Comparison of ENCODE assay signal across 2 cellular contexts in genomic region chr7:121561717-121562116, GRCh38.
TF ChIP-seq lines count a peak whose summit lies in the region.

No MANE protein-coding gene starts in this region.

TF ChIP-seq in HepG2, 621 proteins besides CTCF, POLR2A, EP300 and RAD21 (continued from another document):
- no peak for TF ChIP-seq ZNF570 (CRISPR knock-in tag; IDR thresholded peaks at IDR 0.05; ENCODE audit: borderline replicate concordance)

TF ChIP-seq in K562, 482 proteins besides CTCF, POLR2A, EP300 and RAD21 (continued from another document):
- TF ChIP-seq RNF219 (CRISPR knock-in tag; IDR thresholded peaks at IDR 0.05), result no peak
- TF ChIP-seq KDM4B (IDR thresholded peaks at IDR 0.05; ENCODE audit: borderline replicate concordance in 2 of 2, low read depth in 1 of 2), result no peak
- no peak for TF ChIP-seq ILK (tag; IDR thresholded peaks at IDR 0.05; ENCODE audit: borderline replicate concordance, low read depth)
- peak; percentile 98 for TF ChIP-seq NFIC (IDR thresholded peaks at IDR 0.05)
TF ChIP-seq in K562: peak in this region for 2.
